8 cellular contexts compared by ENCODE assay signal in the genomic region with DNA sequence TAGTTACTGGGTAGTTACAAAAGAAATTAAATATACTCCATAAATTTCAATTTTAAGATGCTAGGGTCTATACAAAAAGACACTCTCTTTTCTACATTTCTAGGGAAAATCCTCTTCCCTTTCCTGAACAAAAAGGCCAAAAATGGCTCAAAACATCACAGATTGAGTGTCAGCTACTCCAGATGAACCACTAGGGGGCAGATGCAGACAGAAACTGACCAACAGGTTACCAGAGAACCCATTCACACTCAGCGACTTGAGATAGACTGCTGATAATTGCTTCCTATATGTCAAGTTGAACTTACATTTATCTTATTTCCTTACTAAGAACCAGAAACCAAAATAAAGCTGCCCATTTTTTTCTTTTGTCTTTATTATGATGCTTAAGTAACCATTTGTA.
A peak's percentile ranks its signal among the peaks of the same experiment; 100 is the strongest.
DNase-seq lines count a peak whose midpoint lies in the region; ATAC-seq and TF ChIP-seq lines count a peak whose summit lies in the region.

No MANE protein-coding gene starts in this region.

- H3K4me1 ChIP-seq in NT2/D1 (ENCODE audit: insufficient read depth, insufficient read length) = no peaks in the 10 kb centered on the region

- no peak overlapping the region for H3K27ac Mint-ChIP-seq in activated CD8-positive, alpha-beta memory T cell treated with anti-CD3 and anti-CD28 coated beads, Interleukin-2, amount 10 ng/mL, durations not matched to agents 7 days and 5 days

- H3K36me3 ChIP-seq in NT2/D1 (ENCODE audit: insufficient read depth, insufficient read length, low read length) = no peaks in the 10 kb centered on the region

- no peak overlapping the region for H3K4me3 Mint-ChIP-seq in activated CD8-positive, alpha-beta memory T cell treated with anti-CD3 and anti-CD28 coated beads, Interleukin-2, amount 10 ng/mL, durations not matched to agents 7 days and 5 days

- no peak for ATAC-seq in activated CD8-positive, alpha-beta memory T cell treated with anti-CD3 and anti-CD28 coated beads, Interleukin-2, amount 10 ng/mL, durations not matched to agents 7 days and 5 days

- H3K4me1 Mint-ChIP-seq in activated CD8-positive, alpha-beta memory T cell treated with anti-CD3 and anti-CD28 coated beads, Interleukin-2, amount 10 ng/mL, durations not matched to agents 7 days and 5 days = peaks cover 4% of the 10 kb centered on the region

- H3K36me3 Mint-ChIP-seq in activated CD8-positive, alpha-beta memory T cell treated with anti-CD3 and anti-CD28 coated beads, Interleukin-2, amount 10 ng/mL, durations not matched to agents 7 days and 5 days = no peaks in the 10 kb centered on the region

- H3K4me3 ChIP-seq in NT2/D1 (ENCODE audit: insufficient read length, low read depth) (no peak overlapping the region), fibroblast of mammary gland (ENCODE audit: control insufficient read depth, low read depth, low read length) (no peak overlapping the region)

- no peaks in the 10 kb centered on the region for H3K27me3 ChIP-seq in NT2/D1 (ENCODE audit: insufficient read depth, insufficient read length)

- H3K9me3 Mint-ChIP-seq in activated CD8-positive, alpha-beta memory T cell treated with anti-CD3 and anti-CD28 coated beads, Interleukin-2, amount 10 ng/mL, durations not matched to agents 7 days and 5 days (ENCODE audit: low read depth) = peaks cover 4% of the 10 kb centered on the region

- no peaks in the 10 kb centered on the region for H3K27me3 Mint-ChIP-seq in activated CD8-positive, alpha-beta memory T cell treated with anti-CD3 and anti-CD28 coated beads, Interleukin-2, amount 10 ng/mL, durations not matched to agents 7 days and 5 days

- POLR2A ChIA-PET in GM10248 (lab: Yijun Ruan, JAX) = no interaction called here

- CTCF ChIA-PET in GM10248 (lab: Yijun Ruan, JAX) = interaction anchor here (1.2 to 1.9 kb wide), 3 partner anchors 11 to 434 kb away, joined by 3 to 5 read pairs (median 3); no protein-coding TSS in a partner anchor
- CTCF ChIA-PET in activated CD8-positive, alpha-beta memory T cell treated with anti-CD3 and anti-CD28 coated beads, Interleukin-2, amount 10 ng/mL, durations not matched to agents 7 days and 5 days (lab: Charles Lee) = no interaction called here

- H3K9me3 ChIP-seq in NT2/D1 (ENCODE audit: insufficient read depth, low read length) = peaks cover 10% of the 10 kb centered on the region; the same call in 1 of the 2 replicates

- H3K9ac ChIP-seq in NT2/D1 (ENCODE audit: insufficient read length, low read depth) = no peak overlapping the region

- peak; percentile 2 for DNase-seq in A172 (ENCODE audit: low spot score)
- DNase-seq in GM10248 (ENCODE audit: extremely low spot score) = peak; percentile 28
- DNase-seq in NT2/D1 (ENCODE audit: low read depth, low spot score) = peak; percentile 16
- peak; percentile 34 for DNase-seq in fibroblast of mammary gland (ENCODE audit: low read depth)
- no peak for DNase-seq in NCI-H128 (lab: John Stamatoyannopoulos, UW; ENCODE audit: unreplicated experiment)
- no peak for DNase-seq in activated CD8-positive, alpha-beta memory T cell treated with anti-CD3 and anti-CD28 coated beads, Interleukin-2, amount 10 ng/mL, durations not matched to agents 7 days and 5 days
- DNase-seq in NCI-H1930 (lab: John Stamatoyannopoulos, UW) = no peak
- DNase-seq in NK-92 (lab: John Stamatoyannopoulos, UW; ENCODE audit: unreplicated experiment) = no peak

- TF ChIP-seq CTCF in GM10248 (IDR thresholded peaks at IDR 0.05; ENCODE audit: control extremely low read depth, extremely low read depth, low read depth, missing control alignments) = no peak
- TF ChIP-seq CTCF in fibroblast of mammary gland (conservative IDR thresholded peaks at IDR 0.05; ENCODE audit: control insufficient read depth, insufficient read depth, low read depth, low read length) = peak; percentile 65

Comparison
In these comparisons a context has a peak if more than half of its experiments do, and no peak if none do; other contexts are left out.
1. DNase-seq: peak in A172 (single experiment), GM10248 (single experiment), NT2/D1 (single experiment) and fibroblast of mammary gland (single experiment); none in NCI-H128 (single experiment), activated CD8-positive, alpha-beta memory T cell treated with anti-CD3 and anti-CD28 coated beads, Interleukin-2, amount 10 ng/mL, durations not matched to agents 7 days and 5 days (single experiment), NCI-H1930 (0 of 2) and NK-92 (single experiment).